11 cellular contexts compared by ENCODE assay signal in the genomic region with DNA sequence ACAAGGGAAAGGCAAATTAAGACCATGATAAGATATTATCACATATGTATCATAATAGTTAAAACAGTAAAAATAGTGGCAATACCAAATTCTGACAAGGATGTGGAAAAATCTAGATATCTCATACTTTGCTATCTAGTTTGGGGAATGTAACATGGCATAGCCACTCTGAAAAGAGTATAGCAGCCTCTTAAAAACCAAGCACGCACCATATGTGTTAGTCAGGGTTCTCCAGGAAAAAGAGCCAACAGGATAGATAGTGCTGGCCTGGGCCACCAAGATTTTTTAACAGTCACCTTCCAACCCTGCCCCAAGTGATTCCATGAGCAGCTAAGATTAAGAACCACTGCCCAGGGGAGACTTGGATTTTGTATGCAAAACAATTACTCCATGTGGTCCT. TPM values are rescaled to one million over a fixed set of nuclear protein-coding genes. Genes with fewer than 3 reads are reported as not detected.
"Had no signal": no experiment of that assay in that cellular context is flagged by ENCODE, and none has a peak within 500 bp of the region (broad histone marks: within the 10 kb centered on the region; RNA-seq: fewer than 3 reads in every experiment).

No MANE protein-coding gene starts in this region.

- ATAC-seq: GM23338, HCT116 had no signal

- DNase-seq: GM23248, GOT3, H7, H9, HCEC 1CT, HFFc6 had no signal

- H3K27ac ChIP-seq: GM23248 had no signal

- H3K27ac Mint-ChIP-seq: GM23338, H9, HFFc6 had no signal

- H3K4me2 ChIP-seq: GM23338 had no signal

- H2AFZ ChIP-seq: GM23248, GM23338 had no signal

- H3K4me1 ChIP-seq: HAP-1 had no signal

- H3K4me1 Mint-ChIP-seq: GM23338, H9 had no signal

- H3K4me3 ChIP-seq: GM23248, GM23338, HAP-1 had no signal

- H3K4me3 Mint-ChIP-seq: GM23338, H9, HFFc6 had no signal

- H3K9me3 ChIP-seq: HAP-1 had no signal

- H3K36me3 ChIP-seq: HAP-1 had no signal

- H3K9ac ChIP-seq: GM23248 had no signal

RNA-seq across cellular contexts. Expression of a gene that starts 48.5 kb away (rescaled TPM):
- total RNA-seq: GM23248, GM23338, H1, H4, H7, H9, HFFc6 had no signal
- polyA plus RNA-seq: GM23248, GM23338 had no signal
